In the genomic region with DNA sequence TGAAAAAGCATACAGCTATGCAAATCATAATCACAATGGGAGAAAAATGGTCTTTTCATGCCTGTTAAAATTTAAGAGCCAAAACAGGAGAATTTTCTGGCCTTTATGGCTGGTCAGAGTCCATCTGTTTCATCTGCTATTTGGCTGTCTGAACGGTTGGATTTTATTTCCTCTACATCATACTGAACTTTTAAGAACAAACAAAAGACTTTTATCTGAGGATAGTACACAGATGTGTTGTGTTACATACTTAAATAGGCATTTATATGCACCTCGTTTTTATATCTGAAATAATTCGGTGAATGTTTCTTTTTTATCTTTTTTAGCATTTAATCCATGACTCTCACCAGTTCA, we compare ENCODE assay signal across 3 cellular contexts.
TF ChIP-seq lines count a peak whose summit lies in the region.

No MANE protein-coding gene starts in this region.

TF ChIP-seq in A549, 52 proteins besides CTCF, POLR2A, EP300 and RAD21 (continued from another document):
- TF ChIP-seq HOXA7 (CRISPR knock-in tag; IDR thresholded peaks at IDR 0.05) (no peak), NR3C1 (IDR thresholded peaks at IDR 0.05) (no peak)

TF ChIP-seq in liver, 16 proteins besides CTCF, POLR2A, EP300 and RAD21 (continued from another document):
- TF ChIP-seq, protein P1, sequence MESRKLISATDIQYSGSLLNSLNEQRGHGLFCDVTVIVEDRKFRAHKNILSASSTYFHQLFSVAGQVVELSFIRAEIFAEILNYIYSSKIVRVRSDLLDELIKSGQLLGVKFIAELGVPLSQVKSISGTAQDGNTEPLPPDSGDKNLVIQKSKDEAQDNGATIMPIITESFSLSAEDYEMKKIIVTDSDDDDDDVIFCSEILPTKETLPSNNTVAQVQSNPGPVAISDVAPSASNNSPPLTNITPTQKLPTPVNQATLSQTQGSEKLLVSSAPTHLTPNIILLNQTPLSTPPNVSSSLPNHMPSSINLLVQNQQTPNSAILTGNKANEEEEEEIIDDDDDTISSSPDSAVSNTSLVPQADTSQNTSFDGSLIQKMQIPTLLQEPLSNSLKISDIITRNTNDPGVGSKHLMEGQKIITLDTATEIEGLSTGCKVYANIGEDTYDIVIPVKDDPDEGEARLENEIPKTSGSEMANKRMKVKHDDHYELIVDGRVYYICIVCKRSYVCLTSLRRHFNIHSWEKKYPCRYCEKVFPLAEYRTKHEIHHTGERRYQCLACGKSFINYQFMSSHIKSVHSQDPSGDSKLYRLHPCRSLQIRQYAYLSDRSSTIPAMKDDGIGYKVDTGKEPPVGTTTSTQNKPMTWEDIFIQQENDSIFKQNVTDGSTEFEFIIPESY (IDR thresholded peaks at IDR 0.05), result no peak
- TF ChIP-seq EGR1 (IDR thresholded peaks at IDR 0.05; ENCODE audit: low read depth in 2 of 2) (peak in 1 of 2 donors; percentile 41), JUND (IDR thresholded peaks at IDR 0.05) (no peak), HNF4A (conservative IDR thresholded peaks at IDR 0.05) (peak; percentile 76 to 86), FOXA1 (IDR thresholded peaks at IDR 0.05) (peak; percentile 15), YY1 (IDR thresholded peaks at IDR 0.05) (no peak), RXRA (IDR thresholded peaks at IDR 0.05) (no peak), TAF1 (conservative IDR thresholded peaks at IDR 0.05) (no peak), NR2F2 (IDR thresholded peaks at IDR 0.05) (no peak), HNF4G (IDR thresholded peaks at IDR 0.05) (peak; percentile 50)
- TF ChIP-seq, protein P2, sequence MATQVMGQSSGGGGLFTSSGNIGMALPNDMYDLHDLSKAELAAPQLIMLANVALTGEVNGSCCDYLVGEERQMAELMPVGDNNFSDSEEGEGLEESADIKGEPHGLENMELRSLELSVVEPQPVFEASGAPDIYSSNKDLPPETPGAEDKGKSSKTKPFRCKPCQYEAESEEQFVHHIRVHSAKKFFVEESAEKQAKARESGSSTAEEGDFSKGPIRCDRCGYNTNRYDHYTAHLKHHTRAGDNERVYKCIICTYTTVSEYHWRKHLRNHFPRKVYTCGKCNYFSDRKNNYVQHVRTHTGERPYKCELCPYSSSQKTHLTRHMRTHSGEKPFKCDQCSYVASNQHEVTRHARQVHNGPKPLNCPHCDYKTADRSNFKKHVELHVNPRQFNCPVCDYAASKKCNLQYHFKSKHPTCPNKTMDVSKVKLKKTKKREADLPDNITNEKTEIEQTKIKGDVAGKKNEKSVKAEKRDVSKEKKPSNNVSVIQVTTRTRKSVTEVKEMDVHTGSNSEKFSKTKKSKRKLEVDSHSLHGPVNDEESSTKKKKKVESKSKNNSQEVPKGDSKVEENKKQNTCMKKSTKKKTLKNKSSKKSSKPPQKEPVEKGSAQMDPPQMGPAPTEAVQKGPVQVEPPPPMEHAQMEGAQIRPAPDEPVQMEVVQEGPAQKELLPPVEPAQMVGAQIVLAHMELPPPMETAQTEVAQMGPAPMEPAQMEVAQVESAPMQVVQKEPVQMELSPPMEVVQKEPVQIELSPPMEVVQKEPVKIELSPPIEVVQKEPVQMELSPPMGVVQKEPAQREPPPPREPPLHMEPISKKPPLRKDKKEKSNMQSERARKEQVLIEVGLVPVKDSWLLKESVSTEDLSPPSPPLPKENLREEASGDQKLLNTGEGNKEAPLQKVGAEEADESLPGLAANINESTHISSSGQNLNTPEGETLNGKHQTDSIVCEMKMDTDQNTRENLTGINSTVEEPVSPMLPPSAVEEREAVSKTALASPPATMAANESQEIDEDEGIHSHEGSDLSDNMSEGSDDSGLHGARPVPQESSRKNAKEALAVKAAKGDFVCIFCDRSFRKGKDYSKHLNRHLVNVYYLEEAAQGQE (IDR thresholded peaks at IDR 0.05), result no peak

TF ChIP-seq in GM23338, 12 proteins besides CTCF, POLR2A, EP300 and RAD21 (continued from another document):
- TF ChIP-seq ZNF462 (CRISPR knock-in tag; IDR thresholded peaks at IDR 0.05) (no peak), ZNF331 (CRISPR knock-in tag; IDR thresholded peaks at IDR 0.05; ENCODE audit: low read depth) (no peak), POLR2AphosphoS5 (IDR thresholded peaks at IDR 0.05; ENCODE audit: low read depth) (no peak), ZNF114 (CRISPR knock-in tag; IDR thresholded peaks at IDR 0.05) (no peak)
- TF ChIP-seq, protein P2 (IDR thresholded peaks at IDR 0.05; ENCODE audit: unreplicated experiment), result no peak
